2 cellular contexts compared by ENCODE assay signal in the genomic region with DNA sequence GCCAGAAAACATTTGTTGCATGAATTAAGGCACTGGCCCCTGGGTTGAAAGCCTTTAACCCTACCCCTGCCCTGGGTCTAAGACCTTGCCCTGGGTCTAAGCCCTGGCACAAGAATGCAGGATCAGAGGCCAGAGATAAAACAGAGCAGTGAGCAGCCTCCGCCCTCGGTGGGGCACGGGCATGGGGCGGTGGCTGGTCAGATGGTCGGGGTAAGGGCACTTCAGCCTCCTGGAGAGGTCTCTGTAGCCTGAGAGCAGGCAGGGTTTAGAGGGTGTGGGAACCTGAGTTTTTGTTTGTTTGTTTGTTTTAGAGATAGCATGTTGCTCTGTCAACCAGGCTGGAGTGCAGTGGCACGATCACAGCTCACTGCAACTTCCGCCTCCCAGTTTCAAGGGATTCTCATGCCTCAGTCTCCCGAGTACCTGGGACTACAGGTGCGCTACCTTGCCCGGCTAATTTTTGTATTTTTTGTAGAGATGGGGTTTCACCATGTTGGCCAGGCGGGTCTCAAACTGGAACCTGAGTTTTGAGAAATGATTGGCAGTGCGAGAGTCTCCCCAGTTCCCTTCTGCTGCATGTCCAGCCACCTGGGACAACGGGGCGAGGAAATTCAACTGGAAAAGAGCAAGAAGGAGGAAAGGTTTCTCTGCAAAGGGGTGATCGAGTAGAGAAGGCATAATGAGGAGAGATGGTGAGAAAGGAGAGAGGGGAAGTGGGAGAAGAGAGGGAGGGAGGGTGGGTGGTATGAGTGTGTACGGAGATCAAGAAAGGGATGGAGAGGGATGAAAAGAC.
TF ChIP-seq lines count a peak whose summit lies in the region.

No MANE protein-coding gene starts in this region.

TF ChIP-seq in HEK293, 187 proteins besides CTCF, POLR2A, EP300 and RAD21:
- TF ChIP-seq ZNF670 (tag by site-specific recombination; IDR thresholded peaks at IDR 0.05; ENCODE audit: low read depth), result no peak
- TF ChIP-seq KLF1 (tag by site-specific recombination; IDR thresholded peaks at IDR 0.05), result 0 out of 2 replicates have a peak, but pooled peaks have one; percentile 19
- no peak for TF ChIP-seq ZNF292 (tag by site-specific recombination; IDR thresholded peaks at IDR 0.05; ENCODE audit: borderline replicate concordance, low read depth)

TF ChIP-seq in K562, 482 proteins besides CTCF, POLR2A, EP300 and RAD21:
- TF ChIP-seq ZKSCAN3 (CRISPR knock-in tag; IDR thresholded peaks at IDR 0.05), result no peak
- no peak for TF ChIP-seq MIER1 (IDR thresholded peaks at IDR 0.05; ENCODE audit: low read depth)
- TF ChIP-seq ZFP1 (CRISPR knock-in tag; IDR thresholded peaks at IDR 0.05), result no peak
- no peak for TF ChIP-seq SFPQ (IDR thresholded peaks at IDR 0.05; ENCODE audit: low read depth, low read length)
- no peak for TF ChIP-seq ZNF324 (CRISPR knock-in tag; IDR thresholded peaks at IDR 0.05)
- no peak for TF ChIP-seq POLR2B (IDR thresholded peaks at IDR 0.05; ENCODE audit: low read depth, partially characterized antibody)
